In the genomic region with DNA sequence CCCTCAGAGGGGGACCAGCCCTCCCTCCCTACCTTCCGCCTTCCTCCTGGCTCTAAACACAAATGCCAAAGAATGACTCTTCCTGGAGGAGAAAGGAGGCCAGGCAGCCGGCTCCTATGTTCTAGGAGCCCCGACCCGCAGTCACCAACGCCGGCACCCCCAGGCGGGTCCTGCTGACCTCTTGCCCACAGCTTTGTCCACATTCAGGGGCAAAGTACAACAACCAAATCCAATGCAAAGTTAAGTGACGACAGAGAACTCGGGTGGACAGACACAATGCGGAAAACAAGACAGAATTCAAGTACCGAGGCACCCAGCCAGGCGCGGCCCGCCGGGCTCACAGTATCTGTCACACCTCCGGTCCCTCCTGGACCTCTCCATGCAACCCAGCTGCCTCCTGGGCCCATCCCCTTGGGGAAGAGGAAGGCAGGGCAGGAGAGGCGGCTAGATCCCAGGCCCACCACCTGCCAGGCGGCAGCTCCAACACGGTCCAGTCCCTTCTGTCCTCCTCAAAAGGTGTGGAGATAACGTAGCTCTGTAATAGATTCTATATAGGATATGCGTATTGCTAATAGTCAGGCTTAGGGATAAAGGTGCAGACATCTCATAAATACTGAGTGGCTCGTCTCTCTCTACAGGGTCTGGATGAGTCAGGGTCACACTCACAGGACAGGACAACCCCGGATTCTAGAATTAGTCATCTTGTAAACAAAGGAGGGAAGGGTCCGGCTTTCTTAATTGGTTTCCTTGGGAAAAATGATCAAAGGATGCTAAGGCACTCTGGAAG, we compare ENCODE assay signal across 12 cellular contexts. TPM values are rescaled to one million over a fixed set of nuclear protein-coding genes. Genes with fewer than 3 reads are reported as not detected.
A peak's percentile ranks its signal among the peaks of the same experiment; 100 is the strongest.
DNase-seq lines count a peak whose midpoint lies in the region; ATAC-seq, FAIRE-seq and TF ChIP-seq lines count a peak whose summit lies in the region.
"Had no signal": no experiment of that assay in that cellular context is flagged by ENCODE, and none has a peak within 500 bp of the region (broad histone marks: within the 10 kb centered on the region; RNA-seq: fewer than 3 reads in every experiment).

No MANE protein-coding gene starts in this region.

- intact Hi-C loops in HCT116 (cut with micrococcal nuclease) (no loop called here), kidney (cut with DNase I) (no loop called here), spleen (cut with DNase I; ENCODE audit: low total_unique reads) (no loop called here)

- H3K27ac ChIP-seq in HCT116 (ENCODE audit: low read depth, low read length), result no peak overlapping the region
- H3K27ac ChIP-seq in kidney (ENCODE audit: low read depth in 2 of 2, low read length in 2 of 2), result peak overlapping the region; percentile 34 to 54
- peak overlapping the region in 7 of 8 donors; percentile 9 to 87 (median 70) for H3K27ac ChIP-seq in spleen

- H3K36me3 ChIP-seq in HCT116 (ENCODE audit: control insufficient read depth in 1 of 2, insufficient read depth in 2 of 2, low read length in 2 of 2) (no peaks in the 10 kb centered on the region; a peak in 1 of 4 replicates), kidney (ENCODE audit: control insufficient read depth in 1 of 2, insufficient read depth in 2 of 2, low read length in 2 of 2) (no peaks in the 10 kb centered on the region), spleen (peaks cover 0 to 57% (median 9%) of the 10 kb centered on the region in 6 donors)

- no TSS peak for BruUV-seq in HCT116 (replicated peaks; lab: Mats Ljungman, UMichigan)

- 62 to 94% (median 73%) methylated on average over 24 of the region's 24 CpGs for WGBS in spleen, 5 donors

- ATAC-seq in HCT116 (peak; percentile 43), GM18907 (IDR thresholded peaks at IDR 0.05; ENCODE audit: unreplicated experiment) (no peak)
- ATAC-seq: stimulated activated naive B cell treated with anti-CD40 and anti-IgM and Interleukin-4, amounts not matched to agents 10 μg/mL and 1 μg/mL and 100 μg/mL, for 72 hours had no signal

- H3K9me3 ChIP-seq in HCT116 (ENCODE audit: control insufficient read depth in 1 of 2, insufficient read depth in 1 of 2, low read depth in 1 of 2, low read length in 2 of 2) (no peaks in the 10 kb centered on the region), kidney (ENCODE audit: control insufficient read depth in 1 of 2, low read length in 2 of 2) (no peaks in the 10 kb centered on the region), spleen (no peaks in the 10 kb centered on the region)

- peak overlapping the region; percentile 6; the same call in 1 of the 2 replicates for H3K4me2 ChIP-seq in HCT116 (ENCODE audit: low read length)

- TF ChIP-seq CTCF in HCT116 (IDR thresholded peaks at IDR 0.05 in 2 of 3, conservative IDR thresholded peaks at IDR 0.05 in 1 of 3; ENCODE audit: borderline replicate concordance in 1 of 3, insufficient read depth in 1 of 3, low read depth in 2 of 3, low read length in 2 of 3) (no peak), kidney (IDR thresholded peaks at IDR 0.05; ENCODE audit: borderline replicate concordance, extremely low read depth, insufficient read depth) (no peak), spleen (IDR thresholded peaks at IDR 0.05 in 8 of 11, conservative IDR thresholded peaks at IDR 0.05 in 3 of 11) (no peak)

- H3K9me2 ChIP-seq in HCT116 (ENCODE audit: insufficient read depth), result no peaks in the 10 kb centered on the region

- RAD21 ChIA-PET in HCT116 (lab: Charles Lee; ENCODE audit: low non-redundant PET in 1 of 2, low total read pairs in 2 of 2, uncharacterized antibody in 2 of 2, unreplicated experiment in 2 of 2), result interaction anchor here in 1 of 2 experiments (0.6 kb wide), 1 partner anchor 125 kb away, joined by 6 read pairs; no protein-coding TSS in a partner anchor

- FAIRE-seq in kidney (lab: Jason Lieb, UNC), result no peak
- FAIRE-seq: G401.6 had no signal

- no peak overlapping the region for H3K9ac ChIP-seq in HCT116 (ENCODE audit: low read length)
- no peak overlapping the region for H3K9ac ChIP-seq in kidney (ENCODE audit: low read length in 2 of 2)

- H3K4me3 ChIP-seq in HCT116 (replicated peaks in 1 of 2; ENCODE audit: low read depth in 1 of 2, low read length in 2 of 2), result no peak overlapping the region
- H3K4me3 ChIP-seq in kidney (ENCODE audit: low read length in 2 of 2), result no peak overlapping the region
- H3K4me3 ChIP-seq in spleen, result no peak overlapping the region

- peaks cover 9 to 18% of the 10 kb centered on the region in 2 experiments for H3K4me1 ChIP-seq in HCT116 (ENCODE audit: control insufficient read depth in 1 of 2, insufficient read depth in 2 of 2, low read length in 2 of 2)
- H3K4me1 ChIP-seq in kidney (ENCODE audit: control insufficient read depth in 1 of 2, insufficient read depth in 1 of 2, low read depth in 1 of 2, low read length in 2 of 2), result peaks cover 5% of the 10 kb centered on the region in 2 donors
- peaks cover 7 to 94% (median 46%) of the 10 kb centered on the region in 6 donors for H3K4me1 ChIP-seq in spleen

- TF ChIP-seq RAD21 in HCT116 (IDR thresholded peaks at IDR 0.05; ENCODE audit: low read depth), result no peak

- CTCF ChIA-PET in HCT116 (lab: Charles Lee), result no interaction called here

- no peak overlapping the region for H2AFZ ChIP-seq in HCT116 (ENCODE audit: low read depth, low read length, poor library complexity, severe bottlenecking)

- TF ChIP-seq POLR2A in HCT116 (IDR thresholded peaks at IDR 0.05; ENCODE audit: borderline replicate concordance, extremely low read depth, insufficient read depth, insufficient read length) (no peak), spleen (IDR thresholded peaks at IDR 0.05) (no peak), erythroblast (IDR thresholded peaks at IDR 0.05; ENCODE audit: low read length) (no peak)

- no peaks in the 10 kb centered on the region for H3K27me3 ChIP-seq in HCT116 (ENCODE audit: insufficient read depth, low read length)
- H3K27me3 ChIP-seq in spleen (replicated peaks in 1 of 7), result no peaks in the 10 kb centered on the region

- DNase-seq in HCT116 (ENCODE audit: low read depth, low spot score), result peak; percentile 16
- DNase-seq in amniotic epithelial cell (ENCODE audit: low read depth), result peak; percentile 56
- DNase-seq in kidney, result no peak
- no peak for DNase-seq in spleen
- DNase-seq in activated naive CD4-positive, alpha-beta T cell treated with anti-CD3 and anti-CD28 coated beads, Interleukin-2, amount 50 U/mL, for 16 hours, result no peak
- DNase-seq in erythroblast (lab: John Stamatoyannopoulos, UW), result no peak
- no peak for DNase-seq in activated naive CD4-positive, alpha-beta T cell (lab: John Stamatoyannopoulos, UW)
- DNase-seq: activated CD4-positive, alpha-beta T cell treated with anti-CD3 and anti-CD28 coated beads, Interleukin-2, amount 50 U/mL, for 4 hours; anterior cingulate cortex; stimulated activated naive B cell treated with anti-CD40 and anti-IgM and Interleukin-4, amounts not matched to agents 10 μg/mL and 1 μg/mL and 100 μg/mL, for 72 hours had no signal

- no peaks in the 10 kb centered on the region for H4K20me1 ChIP-seq in HCT116 (ENCODE audit: insufficient read depth)

- H3K79me2 ChIP-seq in HCT116 (ENCODE audit: insufficient read depth, low read length), result no peaks in the 10 kb centered on the region

- POLR2A ChIA-PET in HCT116 (lab: Charles Lee), result no interaction called here

TF ChIP-seq in HCT116, 20 proteins besides CTCF, POLR2A, EP300 and RAD21:
- TF ChIP-seq SIN3A (IDR thresholded peaks at IDR 0.05; ENCODE audit: low read depth) (no peak), TCF7L2 (IDR thresholded peaks at IDR 0.05; ENCODE audit: borderline replicate concordance, extremely low read depth, insufficient read depth, insufficient read length) (peak; percentile 49), FOSL1 (IDR thresholded peaks at IDR 0.05; ENCODE audit: low read depth) (peak; percentile 70; the same call in 1 of the 2 replicates)
TF ChIP-seq in HCT116: peak in this region for 2.

RNA-seq across cellular contexts. Expression of a gene that starts 46.9 kb away (rescaled TPM):
- total RNA-seq in HCT116 (2021; ENCODE audit: unreplicated experiment), result 54.8 TPM
- 37.7 and 48.4 TPM in 2 replicates for polyA plus RNA-seq in HCT116 (2012)
- total RNA-seq in kidney, result 40.2 TPM
- 52.6 TPM for polyA plus RNA-seq in kidney (ENCODE audit: insufficient read depth, low read depth, low replicate concordance)
- 10 to 100 TPM; 32.3 to 45.8 (median 34.0) TPM for total RNA-seq in spleen
- 10 to 100 TPM; 28.0 to 45.3 (median 35.0) TPM for polyA plus RNA-seq in spleen

Comparison
In these comparisons a context has a peak if more than half of its experiments do, and no peak if none do; other contexts are left out.
1. DNase-seq: peak in HCT116 (single experiment) and amniotic epithelial cell (single experiment); none in kidney (single experiment), spleen (single experiment), activated naive CD4-positive, alpha-beta T cell treated with anti-CD3 and anti-CD28 coated beads, Interleukin-2, amount 50 U/mL, for 16 hours (single experiment), erythroblast (0 of 2) and activated naive CD4-positive, alpha-beta T cell (0 of 4).